3 cellular contexts compared by ENCODE assay signal in genomic region chr2:234502919-234503285, GRCh38.
TF ChIP-seq lines count a peak whose summit lies in the region.

No MANE protein-coding gene starts in this region.

TF ChIP-seq in SK-N-SH, 30 proteins besides CTCF, POLR2A, EP300 and RAD21:
- TF ChIP-seq PBX3 (IDR thresholded peaks at IDR 0.05) (0 out of 2 replicates have a peak, but pooled peaks have one; percentile 16), SIN3A (IDR thresholded peaks at IDR 0.05; ENCODE audit: borderline replicate concordance, low read depth, low read length) (no peak), MXI1 (IDR thresholded peaks at IDR 0.05; ENCODE audit: low read depth, low read length) (no peak), GABPA (IDR thresholded peaks at IDR 0.05; ENCODE audit: low read depth) (no peak)

TF ChIP-seq in SK-N-SH treated with all-trans-retinoic acid at 6 μM for 48 hours, 23 proteins besides CTCF, POLR2A, EP300 and RAD21:
- TF ChIP-seq ARNTL (CRISPR knock-in tag; IDR thresholded peaks at IDR 0.05; ENCODE audit: borderline replicate concordance, low read depth), result no peak
- TF ChIP-seq SNAI2 (CRISPR knock-in tag; IDR thresholded peaks at IDR 0.05), result no peak
- TF ChIP-seq ZFP3 (CRISPR knock-in tag; IDR thresholded peaks at IDR 0.05), result no peak
- TF ChIP-seq ZC3H10 (CRISPR knock-in tag; IDR thresholded peaks at IDR 0.05), result no peak
TF ChIP-seq in SK-N-SH treated with all-trans-retinoic acid at 6 μM for 48 hours: peak in this region for 0.

TF ChIP-seq in GM23338, 12 proteins besides CTCF, POLR2A, EP300 and RAD21:
- TF ChIP-seq ZNF114 (CRISPR knock-in tag; IDR thresholded peaks at IDR 0.05) (no peak), STAT1 (IDR thresholded peaks at IDR 0.05; ENCODE audit: unreplicated experiment) (no peak), EZH2 (IDR thresholded peaks at IDR 0.05; ENCODE audit: low read depth, unreplicated experiment) (no peak), EZH2phosphoT487 (IDR thresholded peaks at IDR 0.05; ENCODE audit: unreplicated experiment) (no peak)
- TF ChIP-seq, protein P1, sequence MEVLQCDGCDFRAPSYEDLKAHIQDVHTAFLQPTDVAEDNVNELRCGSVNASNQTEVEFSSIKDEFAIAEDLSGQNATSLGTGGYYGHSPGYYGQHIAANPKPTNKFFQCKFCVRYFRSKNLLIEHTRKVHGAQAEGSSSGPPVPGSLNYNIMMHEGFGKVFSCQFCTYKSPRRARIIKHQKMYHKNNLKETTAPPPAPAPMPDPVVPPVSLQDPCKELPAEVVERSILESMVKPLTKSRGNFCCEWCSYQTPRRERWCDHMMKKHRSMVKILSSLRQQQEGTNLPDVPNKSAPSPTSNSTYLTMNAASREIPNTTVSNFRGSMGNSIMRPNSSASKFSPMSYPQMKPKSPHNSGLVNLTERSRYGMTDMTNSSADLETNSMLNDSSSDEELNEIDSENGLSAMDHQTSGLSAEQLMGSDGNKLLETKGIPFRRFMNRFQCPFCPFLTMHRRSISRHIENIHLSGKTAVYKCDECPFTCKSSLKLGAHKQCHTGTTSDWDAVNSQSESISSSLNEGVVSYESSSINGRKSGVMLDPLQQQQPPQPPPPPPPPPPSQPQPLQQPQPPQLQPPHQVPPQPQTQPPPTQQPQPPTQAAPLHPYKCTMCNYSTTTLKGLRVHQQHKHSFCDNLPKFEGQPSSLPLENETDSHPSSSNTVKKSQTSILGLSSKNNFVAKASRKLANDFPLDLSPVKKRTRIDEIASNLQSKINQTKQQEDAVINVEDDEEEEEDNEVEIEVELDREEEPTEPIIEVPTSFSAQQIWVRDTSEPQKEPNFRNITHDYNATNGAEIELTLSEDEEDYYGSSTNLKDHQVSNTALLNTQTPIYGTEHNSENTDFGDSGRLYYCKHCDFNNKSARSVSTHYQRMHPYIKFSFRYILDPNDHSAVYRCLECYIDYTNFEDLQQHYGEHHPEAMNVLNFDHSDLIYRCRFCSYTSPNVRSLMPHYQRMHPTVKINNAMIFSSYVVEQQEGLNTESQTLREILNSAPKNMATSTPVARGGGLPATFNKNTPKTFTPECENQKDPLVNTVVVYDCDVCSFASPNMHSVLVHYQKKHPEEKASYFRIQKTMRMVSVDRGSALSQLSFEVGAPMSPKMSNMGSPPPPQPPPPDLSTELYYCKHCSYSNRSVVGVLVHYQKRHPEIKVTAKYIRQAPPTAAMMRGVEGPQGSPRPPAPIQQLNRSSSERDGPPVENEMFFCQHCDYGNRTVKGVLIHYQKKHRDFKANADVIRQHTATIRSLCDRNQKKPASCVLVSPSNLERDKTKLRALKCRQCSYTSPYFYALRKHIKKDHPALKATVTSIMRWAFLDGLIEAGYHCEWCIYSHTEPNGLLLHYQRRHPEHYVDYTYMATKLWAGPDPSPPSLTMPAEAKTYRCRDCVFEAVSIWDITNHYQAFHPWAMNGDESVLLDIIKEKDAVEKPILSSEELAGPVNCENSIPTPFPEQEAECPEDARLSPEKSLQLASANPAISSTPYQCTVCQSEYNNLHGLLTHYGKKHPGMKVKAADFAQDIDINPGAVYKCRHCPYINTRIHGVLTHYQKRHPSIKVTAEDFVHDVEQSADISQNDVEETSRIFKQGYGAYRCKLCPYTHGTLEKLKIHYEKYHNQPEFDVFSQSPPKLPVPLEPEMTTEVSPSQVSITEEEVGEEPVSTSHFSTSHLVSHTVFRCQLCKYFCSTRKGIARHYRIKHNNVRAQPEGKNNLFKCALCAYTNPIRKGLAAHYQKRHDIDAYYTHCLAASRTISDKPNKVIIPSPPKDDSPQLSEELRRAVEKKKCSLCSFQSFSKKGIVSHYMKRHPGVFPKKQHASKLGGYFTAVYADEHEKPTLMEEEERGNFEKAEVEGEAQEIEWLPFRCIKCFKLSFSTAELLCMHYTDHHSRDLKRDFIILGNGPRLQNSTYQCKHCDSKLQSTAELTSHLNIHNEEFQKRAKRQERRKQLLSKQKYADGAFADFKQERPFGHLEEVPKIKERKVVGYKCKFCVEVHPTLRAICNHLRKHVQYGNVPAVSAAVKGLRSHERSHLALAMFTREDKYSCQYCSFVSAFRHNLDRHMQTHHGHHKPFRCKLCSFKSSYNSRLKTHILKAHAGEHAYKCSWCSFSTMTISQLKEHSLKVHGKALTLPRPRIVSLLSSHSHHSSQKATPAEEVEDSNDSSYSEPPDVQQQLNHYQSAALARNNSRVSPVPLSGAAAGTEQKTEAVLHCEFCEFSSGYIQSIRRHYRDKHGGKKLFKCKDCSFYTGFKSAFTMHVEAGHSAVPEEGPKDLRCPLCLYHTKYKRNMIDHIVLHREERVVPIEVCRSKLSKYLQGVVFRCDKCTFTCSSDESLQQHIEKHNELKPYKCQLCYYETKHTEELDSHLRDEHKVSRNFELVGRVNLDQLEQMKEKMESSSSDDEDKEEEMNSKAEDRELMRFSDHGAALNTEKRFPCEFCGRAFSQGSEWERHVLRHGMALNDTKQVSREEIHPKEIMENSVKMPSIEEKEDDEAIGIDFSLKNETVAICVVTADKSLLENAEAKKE (CRISPR knock-in tag; IDR thresholded peaks at IDR 0.05), result no peak
